14 cellular contexts compared by ENCODE assay signal in genomic region chr14:34220311-34220710, GRCh38.
DNase-seq lines count a peak whose midpoint lies in the region; FAIRE-seq and TF ChIP-seq lines count a peak whose summit lies in the region.
"Had no signal": no experiment of that assay in that cellular context is flagged by ENCODE, and none has a peak within 500 bp of the region (broad histone marks: within the 10 kb centered on the region; RNA-seq: fewer than 3 reads in every experiment).

No MANE protein-coding gene starts in this region.

- no peaks in the 10 kb centered on the region for H3K9me3 ChIP-seq in OCI-LY3 (ENCODE audit: insufficient read depth, low read length)
- H3K9me3 ChIP-seq in keratinocyte (ENCODE audit: control insufficient read depth, low read depth, low read length), result no peaks in the 10 kb centered on the region
- H3K9me3 ChIP-seq in smooth muscle cell (replicated peaks; ENCODE audit: low read depth), result no peaks in the 10 kb centered on the region
- H3K9me3 ChIP-seq in adrenal gland (replicated peaks in 1 of 3), result no peaks in the 10 kb centered on the region

- H3K9ac ChIP-seq in OCI-LY3 (ENCODE audit: low read length), result no peak overlapping the region
- no peak overlapping the region for H3K9ac ChIP-seq in keratinocyte (ENCODE audit: control insufficient read depth, extremely low read depth, insufficient read depth, low read length)
- no peak overlapping the region for H3K9ac ChIP-seq in smooth muscle cell (ENCODE audit: low read depth)
- H3K9ac ChIP-seq: BLaER1 treated with 17β-estradiol and CSF1 and Interleukin-3, amounts not matched to agents 10 nM and 100 nM had no signal

- H3K27ac ChIP-seq in OCI-LY3 (ENCODE audit: low read length) (no peak overlapping the region), keratinocyte (ENCODE audit: control insufficient read depth, insufficient read depth, low read length) (no peak overlapping the region), smooth muscle cell (ENCODE audit: low read depth) (peak overlapping the region; percentile 69), adrenal gland (no peak overlapping the region)
- H3K27ac ChIP-seq: BLaER1 treated with 17β-estradiol and CSF1 and Interleukin-3, amounts not matched to agents 10 nM and 100 nM; HL-60 had no signal

- H3K4me3 ChIP-seq in OCI-LY3 (ENCODE audit: low read length), result no peak overlapping the region
- no peak overlapping the region for H3K4me3 ChIP-seq in bronchial epithelial cell (ENCODE audit: low read depth, low read length)
- H3K4me3 ChIP-seq in keratinocyte (ENCODE audit: control insufficient read depth in 2 of 3, extremely low read depth in 1 of 3, insufficient read depth in 2 of 3, low read depth in 1 of 3, low read length in 3 of 3), result no peak overlapping the region
- no peak overlapping the region for H3K4me3 ChIP-seq in smooth muscle cell
- H3K4me3 ChIP-seq in adrenal gland, result no peak overlapping the region
- H3K4me3 ChIP-seq: BLaER1 treated with 17β-estradiol and CSF1 and Interleukin-3, amounts not matched to agents 10 nM and 100 nM had no signal

- TF ChIP-seq CTCF in OCI-LY3 (IDR thresholded peaks at IDR 0.05; ENCODE audit: low read depth, low read length) (no peak), bronchial epithelial cell (IDR thresholded peaks at IDR 0.05; ENCODE audit: insufficient read depth, low read length, severe bottlenecking) (no peak), keratinocyte (optimal IDR thresholded peaks at IDR 0.05 in 1 of 3, IDR thresholded peaks at IDR 0.05 in 1 of 3, conservative IDR thresholded peaks at IDR 0.05 in 1 of 3; ENCODE audit: extremely low read depth in 1 of 3, insufficient read depth in 2 of 3, low read length in 3 of 3) (no peak), smooth muscle cell (IDR thresholded peaks at IDR 0.05; ENCODE audit: borderline replicate concordance, insufficient read depth, poor library complexity, severe bottlenecking) (no peak), adrenal gland (IDR thresholded peaks at IDR 0.05) (no peak)

- H3K4me2 ChIP-seq in OCI-LY3 (ENCODE audit: low read length) (0 out of 2 replicates have a peak overlapping the region, but pooled peaks have one; percentile 87), keratinocyte (ENCODE audit: control insufficient read depth, extremely low read depth, insufficient read depth, low read depth, low read length) (peak overlapping the region; percentile 8), smooth muscle cell (no peak overlapping the region)
- H3K4me2 ChIP-seq: BLaER1 treated with 17β-estradiol and CSF1 and Interleukin-3, amounts not matched to agents 10 nM and 100 nM had no signal

- no peak for FAIRE-seq in bronchial epithelial cell (lab: Jason Lieb, UNC)
- peak; percentile 64 for FAIRE-seq in keratinocyte (lab: Jason Lieb, UNC)
- FAIRE-seq: H54 had no signal

- H3K4me1 ChIP-seq in OCI-LY3 (ENCODE audit: low read length) (peaks cover 12% of the 10 kb centered on the region), keratinocyte (ENCODE audit: control insufficient read depth, extremely low read depth, insufficient read depth, low read length) (peaks cover 28% of the 10 kb centered on the region), smooth muscle cell (ENCODE audit: low read depth) (peaks cover 5% of the 10 kb centered on the region), adrenal gland (replicated peaks in 1 of 2) (no peaks in the 10 kb centered on the region)
- H3K4me1 ChIP-seq: BLaER1 treated with 17β-estradiol and CSF1 and Interleukin-3, amounts not matched to agents 10 nM and 100 nM had no signal

- peaks cover 17% of the 10 kb centered on the region for H3K27me3 ChIP-seq in OCI-LY3 (ENCODE audit: low read depth, low read length)
- no peaks in the 10 kb centered on the region for H3K27me3 ChIP-seq in bronchial epithelial cell (ENCODE audit: control insufficient read depth, insufficient read depth, low read length)
- no peaks in the 10 kb centered on the region for H3K27me3 ChIP-seq in keratinocyte (ENCODE audit: control insufficient read depth, extremely low read depth, insufficient read depth, low read length)
- no peaks in the 10 kb centered on the region for H3K27me3 ChIP-seq in smooth muscle cell (ENCODE audit: low read depth)
- H3K27me3 ChIP-seq in adrenal gland, result peaks cover 6% of the 10 kb centered on the region

- H4K20me1 ChIP-seq in OCI-LY3 (ENCODE audit: insufficient read depth, low read length), result no peaks in the 10 kb centered on the region
- no peaks in the 10 kb centered on the region for H4K20me1 ChIP-seq in keratinocyte (ENCODE audit: control insufficient read depth, extremely low read depth, insufficient read depth, low read length)
- no peaks in the 10 kb centered on the region for H4K20me1 ChIP-seq in smooth muscle cell (ENCODE audit: low read depth)
- H4K20me1 ChIP-seq: BLaER1 treated with 17β-estradiol and CSF1 and Interleukin-3, amounts not matched to agents 10 nM and 100 nM had no signal

- dilution Hi-C loops in keratinocyte (cut with MboI; ENCODE audit: extremely low pct_ligation_motif_present, low sequenced_read_pairs), result no loop called here

- H3K9me1 ChIP-seq in keratinocyte (ENCODE audit: control insufficient read depth, extremely low read depth, insufficient read depth, low read length), result no peaks in the 10 kb centered on the region

- H3K79me2 ChIP-seq in OCI-LY3 (ENCODE audit: low read length) (no peaks in the 10 kb centered on the region), keratinocyte (ENCODE audit: control insufficient read depth, insufficient read depth, low read length) (no peaks in the 10 kb centered on the region), smooth muscle cell (ENCODE audit: low read depth) (no peaks in the 10 kb centered on the region)

- no peak for TF ChIP-seq POLR2A in adrenal gland (IDR thresholded peaks at IDR 0.05)

- H2AFZ ChIP-seq in OCI-LY3 (ENCODE audit: low read depth, low read length) (no peak overlapping the region), keratinocyte (ENCODE audit: control insufficient read depth, low read length) (no peak overlapping the region), smooth muscle cell (ENCODE audit: low read depth) (no peak overlapping the region)

- 73% methylated on average over 3 of the region's 3 CpGs for WGBS in smooth muscle cell (ENCODE audit: low lambda C conversion rate)
- 61 to 67% (median 67%) methylated on average over 3 of the region's 3 CpGs for WGBS in adrenal gland, 4 donors

- no peaks in the 10 kb centered on the region for H3K36me3 ChIP-seq in OCI-LY3 (replicated peaks; ENCODE audit: low read depth, low read length)
- H3K36me3 ChIP-seq in bronchial epithelial cell (ENCODE audit: control insufficient read depth, insufficient read depth, low read length), result no peaks in the 10 kb centered on the region
- no peaks in the 10 kb centered on the region for H3K36me3 ChIP-seq in keratinocyte (ENCODE audit: control insufficient read depth in 2 of 2, extremely low read depth in 1 of 2, insufficient read depth in 2 of 2, low read length in 2 of 2)
- H3K36me3 ChIP-seq in smooth muscle cell (ENCODE audit: low read depth), result no peaks in the 10 kb centered on the region
- no peaks in the 10 kb centered on the region for H3K36me3 ChIP-seq in adrenal gland (replicated peaks in 1 of 2)
- H3K36me3 ChIP-seq: BLaER1 treated with 17β-estradiol and CSF1 and Interleukin-3, amounts not matched to agents 10 nM and 100 nM had no signal

- DNase-seq in bronchial epithelial cell (ENCODE audit: low read depth), result peak; percentile 77
- DNase-seq in keratinocyte (ENCODE audit: low read depth, low spot score), result peak; percentile 57
- no peak for DNase-seq in smooth muscle cell (lab: John Stamatoyannopoulos, UW; ENCODE audit: unreplicated experiment)
- DNase-seq in adrenal gland, result no peak
- no peak for DNase-seq in activated CD4-positive, alpha-beta T cell treated with anti-CD3 and anti-CD28 coated beads for 1 hour
- no peak for DNase-seq in occipital lobe (lab: John Stamatoyannopoulos, UW)
- DNase-seq: ACHN; Calu3; CD4-positive, CD25-positive, alpha-beta regulatory T cell; DMS 273 treated with DMSO at 0.1 percent for 48 hours had no signal

- intact Hi-C loops in adrenal gland (cut with DNase I), result no loop called here

- no peaks in the 10 kb centered on the region for H3F3A ChIP-seq in smooth muscle cell (ENCODE audit: low read depth)

Comparison
In these comparisons a context has a peak if more than half of its experiments do, and no peak if none do; other contexts are left out.
1. DNase-seq: peak in bronchial epithelial cell (single experiment) and keratinocyte (single experiment); none in smooth muscle cell (single experiment), adrenal gland (0 of 7), activated CD4-positive, alpha-beta T cell treated with anti-CD3 and anti-CD28 coated beads for 1 hour (single experiment) and occipital lobe (single experiment).